13 cellular contexts compared by ENCODE assay signal in genomic region chr3:54008099-54008498, GRCh38.
"Had no signal": no experiment of that assay in that cellular context is flagged by ENCODE, and none has a peak within 500 bp of the region (broad histone marks: within the 10 kb centered on the region; RNA-seq: fewer than 3 reads in every experiment).

No MANE protein-coding gene starts in this region.

- H3K27ac ChIP-seq: epithelial cell of prostate, left lung, thyroid gland, WERI-Rb-1 had no signal

- H3K27me3 ChIP-seq: left lung, thyroid gland had no signal

- FAIRE-seq: astrocyte, bronchial epithelial cell had no signal

- H3K4me3 ChIP-seq: left lung, thyroid gland had no signal

- H3K36me3 ChIP-seq: left lung, thyroid gland, WERI-Rb-1 had no signal

- H3K9me3 ChIP-seq: left lung, thyroid gland had no signal

- H3K4me1 ChIP-seq: left lung, thyroid gland had no signal

- DNase-seq: activated CD4-positive, alpha-beta T cell treated with anti-CD3 and anti-CD28 coated beads for 1 hour; activated CD4-positive, alpha-beta T cell treated with anti-CD3 and anti-CD28 coated beads, Interleukin-2, amount 50 U/mL, for 4 hours; activated gamma-delta T cell; foreskin melanocyte; glutamatergic neuron; left lung; nephron progenitor cell; stimulated activated naive B cell treated with anti-CD40 and anti-IgM and Interleukin-4, amounts not matched to agents 10 μg/mL and 1 μg/mL and 100 μg/mL, for 72 hours; thyroid gland; WERI-Rb-1 had no signal
